Comparison of ENCODE assay signal across 15 cellular contexts in the genomic region with DNA sequence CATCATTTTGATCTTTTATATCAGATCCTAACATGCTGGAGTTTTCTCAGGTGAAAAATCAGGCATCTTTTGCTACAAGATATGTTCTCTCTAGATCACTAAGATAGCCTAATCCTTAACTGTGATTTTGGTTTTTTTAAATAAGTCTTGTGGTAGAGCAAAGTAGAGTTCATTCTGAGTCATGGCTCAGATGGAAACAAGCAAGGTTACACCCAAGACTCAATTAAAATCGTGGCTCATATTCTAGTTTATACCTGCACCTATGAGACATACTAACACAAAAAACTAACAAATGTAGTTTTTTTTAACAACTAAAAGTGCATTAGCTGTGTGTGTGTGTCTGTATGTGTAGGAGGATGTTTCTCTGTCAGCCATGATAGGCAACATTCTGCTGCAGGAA.
DNase-seq lines count a peak whose midpoint lies in the region; ATAC-seq and TF ChIP-seq lines count a peak whose summit lies in the region.
"Had no signal": no experiment of that assay in that cellular context is flagged by ENCODE, and none has a peak within 500 bp of the region (broad histone marks: within the 10 kb centered on the region; RNA-seq: fewer than 3 reads in every experiment).

No MANE protein-coding gene starts in this region.

- DNase-seq in AG10803 (ENCODE audit: low read depth) (peak; percentile 0), HT1080 (ENCODE audit: low read depth) (peak; percentile 38), astrocyte of the spinal cord (ENCODE audit: low read depth, low spot score) (peak; percentile 29), trophoblast cell (peak in 1 of 2 donors; percentile 10), adrenal gland (no peak)
- DNase-seq: CD8-positive, alpha-beta memory T cell; HCEC 1CT; MG63; NCI-H1105; NCI-H187; NCI-H446 treated with DMSO at 0.1 percent for 48 hours; NCI-H748 treated with DMSO at 0.1 percent for 48 hours had no signal

- H4K12ac ChIP-seq in trophoblast cell (ENCODE audit: low read depth, low read length), result no peak overlapping the region

- WGBS in trophoblast cell (ENCODE audit: extremely low coverage, insufficient coverage, insufficient read length), result no CpG with 5 or more reads among the region's 1 CpG
- WGBS in adrenal gland, 4 donors, result 45 to 57% (median 48%) methylated on average over 1 of the region's 1 CpG

- peak overlapping the region; percentile 26 for H3K27ac ChIP-seq in trophoblast cell (ENCODE audit: low read depth, low read length)
- no peak overlapping the region for H3K27ac ChIP-seq in adrenal gland

- no peaks in the 10 kb centered on the region for H3K27me3 ChIP-seq in trophoblast cell (ENCODE audit: insufficient read depth, low read length)
- no peaks in the 10 kb centered on the region for H3K27me3 ChIP-seq in adrenal gland
- H3K27me3 ChIP-seq: MG63 had no signal

- H3K4me1 ChIP-seq in trophoblast cell (ENCODE audit: control insufficient read depth in 1 of 2, insufficient read depth in 2 of 2, low read length in 2 of 2), result peaks cover 0 to 3% of the 10 kb centered on the region in 2 experiments
- H3K4me1 ChIP-seq in adrenal gland (replicated peaks in 1 of 2), result no peaks in the 10 kb centered on the region

- intact Hi-C loops in adrenal gland (cut with DNase I), result no loop called here

- H3K4me2 ChIP-seq in trophoblast cell (ENCODE audit: low read length), result no peak overlapping the region

- no peak overlapping the region for H2BK12ac ChIP-seq in trophoblast cell (ENCODE audit: low read length)

- H2AFZ ChIP-seq in trophoblast cell (ENCODE audit: insufficient read depth, low read length, poor library complexity), result no peak overlapping the region

- no peak overlapping the region for H2AK5ac ChIP-seq in trophoblast cell (ENCODE audit: low read length)

- H3K23ac ChIP-seq in trophoblast cell (ENCODE audit: low read length), result no peak overlapping the region

- H3K36me3 ChIP-seq in trophoblast cell (ENCODE audit: control insufficient read depth in 1 of 2, insufficient read depth in 2 of 2, low read length in 2 of 2) (no peaks in the 10 kb centered on the region), adrenal gland (replicated peaks in 1 of 2) (no peaks in the 10 kb centered on the region)
- H3K36me3 ChIP-seq: MG63 had no signal

- H3K79me2 ChIP-seq in trophoblast cell (ENCODE audit: control insufficient read depth, insufficient read depth, low read length, poor library complexity), result no peaks in the 10 kb centered on the region

- H3K9ac ChIP-seq in trophoblast cell (ENCODE audit: low read length), result no peak overlapping the region

- no peak overlapping the region for H2BK120ac ChIP-seq in trophoblast cell (ENCODE audit: insufficient read depth, low read length, poor library complexity)

- no peak overlapping the region for H2BK5ac ChIP-seq in trophoblast cell (ENCODE audit: low read depth, low read length, poor library complexity)

- H4K91ac ChIP-seq in trophoblast cell (ENCODE audit: low read depth, low read length), result no peak overlapping the region

- no peak overlapping the region for H3K14ac ChIP-seq in trophoblast cell (ENCODE audit: low read length)

- H4K8ac ChIP-seq in trophoblast cell (ENCODE audit: low read depth, low read length), result no peak overlapping the region

- no peak for TF ChIP-seq POLR2A in adrenal gland (IDR thresholded peaks at IDR 0.05)

- in situ Hi-C loops in astrocyte of the spinal cord (cut with HindIII; ENCODE audit: low sequenced_read_pairs), result no loop called here

- H3K9me3 ChIP-seq in trophoblast cell (ENCODE audit: insufficient read depth, low read depth, low read length) (no peaks in the 10 kb centered on the region), adrenal gland (replicated peaks in 1 of 3) (no peaks in the 10 kb centered on the region)
- H3K9me3 ChIP-seq: MG63 had no signal

- TF ChIP-seq CTCF in AG10803 (conservative IDR thresholded peaks at IDR 0.05; ENCODE audit: low read length) (no peak), astrocyte of the spinal cord (IDR thresholded peaks at IDR 0.05; ENCODE audit: low read depth, low read length) (no peak), adrenal gland (IDR thresholded peaks at IDR 0.05) (no peak)

- H3K18ac ChIP-seq in trophoblast cell (ENCODE audit: low read length), result no peak overlapping the region

- no peak overlapping the region for H3K4ac ChIP-seq in trophoblast cell (ENCODE audit: low read depth, low read length)

- H3K4me3 ChIP-seq in AG10803 (ENCODE audit: low read length), result no peak overlapping the region
- no peak overlapping the region for H3K4me3 ChIP-seq in astrocyte of the spinal cord (ENCODE audit: low read depth, low read length)
- no peak overlapping the region for H3K4me3 ChIP-seq in trophoblast cell (ENCODE audit: low read depth, low read length)
- H3K4me3 ChIP-seq in adrenal gland, result no peak overlapping the region
- H3K4me3 ChIP-seq: K562, MG63 had no signal

- ATAC-seq in GM18867 (IDR thresholded peaks at IDR 0.05; ENCODE audit: unreplicated experiment) (no peak), HG03175 (IDR thresholded peaks at IDR 0.05; ENCODE audit: unreplicated experiment) (no peak)
- ATAC-seq: K562 had no signal

- H3K79me1 ChIP-seq in trophoblast cell (ENCODE audit: low read length), result no peaks in the 10 kb centered on the region

Comparison
In these comparisons a context has a peak if more than half of its experiments do, and no peak if none do; other contexts are left out.
1. DNase-seq: peak in AG10803 (single experiment), HT1080 (single experiment) and astrocyte of the spinal cord (single experiment); none in adrenal gland (0 of 7).